23 cellular contexts compared by ENCODE assay signal in the genomic region with DNA sequence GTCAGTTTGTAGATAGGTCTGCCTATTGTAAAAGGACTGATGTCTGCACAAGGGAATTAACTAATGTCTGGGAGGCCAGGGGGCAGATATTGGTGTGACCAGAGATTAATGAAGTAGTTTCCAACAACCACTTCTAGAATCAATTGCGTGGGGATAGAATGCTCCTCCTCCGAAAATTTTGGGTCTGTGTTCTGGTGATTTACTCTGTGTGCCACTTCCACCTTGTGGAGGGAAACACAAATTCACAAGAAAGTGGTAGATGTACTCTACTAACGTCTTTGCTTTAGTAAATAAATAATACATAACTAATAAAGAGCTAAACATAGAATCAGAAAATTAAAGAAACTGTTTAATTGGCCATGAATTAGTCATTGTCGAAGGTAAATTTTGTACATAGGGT.
"Had no signal": no experiment of that assay in that cellular context is flagged by ENCODE, and none has a peak within 500 bp of the region (broad histone marks: within the 10 kb centered on the region; RNA-seq: fewer than 3 reads in every experiment).

No MANE protein-coding gene starts in this region.

- DNase-seq: activated CD4-positive, alpha-beta T cell treated with anti-CD3 and anti-CD28 coated beads for 1 hour; activated CD4-positive, alpha-beta T cell treated with anti-CD3 and anti-CD28 coated beads, Interleukin-2, amount 50 U/mL, for 1 hour; activated gamma-delta T cell treated with Interleukin-2 at 50 U/mL for 16 hours; activated T-cell treated with anti-CD3 and anti-CD28 coated beads, Interleukin-2, amount 50 U/mL, for 1 hour; central memory CD4-positive, alpha-beta T cell; colonic mucosa; dorsolateral prefrontal cortex; effector memory CD8-positive, alpha-beta T cell; esophagus squamous epithelium; head of caudate nucleus; hypothalamus; left ventricle myocardium superior; mammary epithelial cell; midbrain; natural killer cell; spleen; stimulated activated CD4-positive, alpha-beta T cell treated with anti-CD3 and anti-CD28 coated beads, Interleukin-4, amount 100 ng/mL, for 1 hour; stimulated activated naive CD4-positive, alpha-beta T cell; testis; trophoblast cell had no signal

- H3K27me3 ChIP-seq: colonic mucosa, esophagus squamous epithelium, gastroesophageal sphincter, testis had no signal

- ATAC-seq: activated naive CD4-positive, alpha-beta T cell treated with anti-CD3 and anti-CD28 coated beads, Interleukin-2, amount 50 U/mL, for 72 hours; effector memory CD8-positive, alpha-beta T cell; gastroesophageal sphincter; left ventricle myocardium superior; natural killer cell had no signal

- FAIRE-seq: astrocyte had no signal

- H3K4me1 ChIP-seq: colonic mucosa, gastroesophageal sphincter, spleen, testis had no signal

- H3K27ac ChIP-seq: colonic mucosa, dorsolateral prefrontal cortex, esophagus squamous epithelium, gastroesophageal sphincter, spleen, testis had no signal

- H3K9me3 Mint-ChIP-seq: activated naive CD4-positive, alpha-beta T cell treated with anti-CD3 and anti-CD28 coated beads, Interleukin-2, amount 50 U/mL, for 72 hours; effector memory CD8-positive, alpha-beta T cell; natural killer cell had no signal

- H3K27ac Mint-ChIP-seq: activated naive CD4-positive, alpha-beta T cell treated with anti-CD3 and anti-CD28 coated beads, Interleukin-2, amount 50 U/mL, for 72 hours; effector memory CD8-positive, alpha-beta T cell; natural killer cell had no signal

- H3K4me1 Mint-ChIP-seq: natural killer cell had no signal

- H3K4me3 Mint-ChIP-seq: effector memory CD8-positive, alpha-beta T cell; natural killer cell had no signal

- H3K36me3 ChIP-seq: colonic mucosa, esophagus squamous epithelium, gastroesophageal sphincter, spleen had no signal

- H3K4me3 ChIP-seq: colonic mucosa, dorsolateral prefrontal cortex, esophagus squamous epithelium, gastroesophageal sphincter, spleen, testis had no signal

- H3K9me3 ChIP-seq: colonic mucosa, esophagus squamous epithelium, gastroesophageal sphincter, spleen, testis had no signal

- H3K36me3 Mint-ChIP-seq: activated naive CD4-positive, alpha-beta T cell treated with anti-CD3 and anti-CD28 coated beads, Interleukin-2, amount 50 U/mL, for 72 hours; natural killer cell had no signal
